Comparison of ENCODE assay signal across 11 cellular contexts in genomic region chr17:68539536-68540469, GRCh38. TPM values are rescaled to one million over a fixed set of nuclear protein-coding genes. Genes with fewer than 3 reads are reported as not detected.
DNase-seq lines count a peak whose midpoint lies in the region; TF ChIP-seq lines count a peak whose summit lies in the region.
"Had no signal": no experiment of that assay in that cellular context is flagged by ENCODE, and none has a peak within 500 bp of the region (broad histone marks: within the 10 kb centered on the region; RNA-seq: fewer than 3 reads in every experiment).

No MANE protein-coding gene starts in this region.

- POLR2A ChIA-PET in CD4-positive, alpha-beta memory T cell (lab: Charles Lee; ENCODE audit: partially characterized antibody), result no interaction called here

- peaks cover 4% of the 10 kb centered on the region for H3K79me1 ChIP-seq in H9 (ENCODE audit: insufficient read depth, low read depth, low read length, poor library complexity, severe bottlenecking)
- H3K79me1 ChIP-seq in mesendoderm (ENCODE audit: low read length), result peaks cover 2% of the 10 kb centered on the region

- H3K36me3 Mint-ChIP-seq in H9 (ENCODE audit: insufficient read depth in 1 of 3, low read depth in 3 of 3), result peaks cover 10 to 81% (median 69%) of the 10 kb centered on the region in 3 experiments
- H3K36me3 Mint-ChIP-seq in CD4-positive, alpha-beta memory T cell, result peaks cover 33 to 50% of the 10 kb centered on the region in 2 donors

- no peaks in the 10 kb centered on the region; the same call in 1 of the 2 replicates for H3K27me3 Mint-ChIP-seq in H9 (ENCODE audit: low read depth)
- no peaks in the 10 kb centered on the region for H3K27me3 Mint-ChIP-seq in CD4-positive, alpha-beta memory T cell
- H3K27me3 Mint-ChIP-seq: activated naive CD8-positive, alpha-beta T cell treated with anti-CD3 and anti-CD28 coated beads, Interleukin-2, amount 10 ng/mL, durations not matched to agents 7 days and 5 days; natural killer cell treated with Interleukin-12 subunit alpha and Interleukin-12 subunit beta and Interleukin-15 and Interleukin-18, amount 100 ng/mL, for 72 hours had no signal

- H2BK15ac ChIP-seq in H9 (ENCODE audit: low read depth, low read length), result no peak overlapping the region
- no peak overlapping the region for H2BK15ac ChIP-seq in mesendoderm (replicated peaks; ENCODE audit: low read depth)

- H3K4me3 ChIP-seq in cardiac fibroblast (replicated peaks in 1 of 2; ENCODE audit: low read depth in 2 of 2, low read length in 2 of 2) (no peak overlapping the region), mesendoderm (ENCODE audit: low read length) (no peak overlapping the region)
- no peak overlapping the region for H3K4me3 ChIP-seq in CD4-positive, alpha-beta memory T cell (ENCODE audit: low read length in 2 of 2)

- H2BK12ac ChIP-seq in H9 (ENCODE audit: insufficient read length, low read depth, low read length), result no peak overlapping the region

- peak; percentile 50 for TF ChIP-seq CTCF in H9 (conservative IDR thresholded peaks at IDR 0.05)
- TF ChIP-seq CTCF in cardiac fibroblast (IDR thresholded peaks at IDR 0.05; ENCODE audit: low read depth, low read length), result peak; percentile 17

- H3K4me2 ChIP-seq in H9 (ENCODE audit: insufficient read depth, insufficient read length, low read length) (no peak overlapping the region), mesendoderm (ENCODE audit: low read length) (no peak overlapping the region)

- no peaks in the 10 kb centered on the region for H3K23me2 ChIP-seq in H9 (ENCODE audit: insufficient read length, low read depth, low read length, poor library complexity, severe bottlenecking)

- H3K4ac ChIP-seq in H9 (ENCODE audit: low read depth, low read length) (no peak overlapping the region), mesendoderm (ENCODE audit: low read depth, low read length) (no peak overlapping the region)

- H2AK5ac ChIP-seq in H9 (ENCODE audit: insufficient read length, low read length), result no peak overlapping the region
- H2AK5ac ChIP-seq in mesendoderm (ENCODE audit: low read length), result no peak overlapping the region

- H3K79me2 ChIP-seq in H9 (ENCODE audit: insufficient read depth, low read length) (no peaks in the 10 kb centered on the region), mesendoderm (ENCODE audit: control insufficient read depth, insufficient read depth, low read length) (no peaks in the 10 kb centered on the region)

- H3K23ac ChIP-seq in H9 (ENCODE audit: insufficient read length, low read depth, low read length) (no peak overlapping the region), mesendoderm (ENCODE audit: low read length) (no peak overlapping the region)

- H3K18ac ChIP-seq in H9 (ENCODE audit: insufficient read length, low read depth, low read length) (no peak overlapping the region), mesendoderm (ENCODE audit: low read length) (no peak overlapping the region)

- CTCF ChIA-PET in CD4-positive, alpha-beta memory T cell (lab: Charles Lee; ENCODE audit: partially characterized antibody), result no interaction called here

- H3K27me3 ChIP-seq in H9 (ENCODE audit: insufficient read depth, low read length), result no peaks in the 10 kb centered on the region
- no peaks in the 10 kb centered on the region for H3K27me3 ChIP-seq in mesendoderm (ENCODE audit: insufficient read depth, low read length, poor library complexity)
- no peaks in the 10 kb centered on the region for H3K27me3 ChIP-seq in CD4-positive, alpha-beta memory T cell (ENCODE audit: insufficient read depth, low read length)

- no peak overlapping the region for H2BK120ac ChIP-seq in H9 (ENCODE audit: low read depth, low read length, poor library complexity, severe bottlenecking)
- H2BK120ac ChIP-seq in mesendoderm (ENCODE audit: low read depth, low read length), result no peak overlapping the region

- H3K9ac ChIP-seq in H9 (ENCODE audit: extremely low read depth, insufficient read length, low read length) (no peak overlapping the region), mesendoderm (ENCODE audit: low read length) (no peak overlapping the region)

- no peak overlapping the region for H2BK20ac ChIP-seq in H9 (ENCODE audit: low read depth, low read length, poor library complexity, severe bottlenecking)

- no peak overlapping the region for H3K56ac ChIP-seq in H9 (ENCODE audit: insufficient read length, low read depth, low read length)
- H3K56ac ChIP-seq in mesendoderm (ENCODE audit: low read length), result no peak overlapping the region

- no CpG with 5 or more reads among the region's 20 CpGs for WGBS in H9 (ENCODE audit: extremely low coverage, insufficient read length, low lambda C conversion rate)
- WGBS in mesendoderm (ENCODE audit: extremely low coverage, insufficient coverage, low lambda C conversion rate), result no CpG with 5 or more reads among the region's 20 CpGs

- H4K20me1 ChIP-seq in H9 (ENCODE audit: control insufficient read depth, insufficient read depth, insufficient read length), result no peaks in the 10 kb centered on the region

- H4K8ac ChIP-seq in H9 (replicated peaks; ENCODE audit: insufficient read length, low read depth, low read length) (no peak overlapping the region), mesendoderm (ENCODE audit: low read depth, low read length) (no peak overlapping the region)

- peaks cover 16% of the 10 kb centered on the region for H3K36me3 ChIP-seq in mesendoderm (ENCODE audit: control insufficient read depth, insufficient read depth, low read length)
- H3K36me3 ChIP-seq in CD4-positive, alpha-beta memory T cell (ENCODE audit: insufficient read depth, low read length), result peaks cover 17% of the 10 kb centered on the region

- H3K14ac ChIP-seq in H9 (ENCODE audit: insufficient read depth, low read length), result no peak overlapping the region

- intact Hi-C loops in CD4-positive, alpha-beta memory T cell (cut with micrococcal nuclease), result loop anchor here (10.0 kb wide), 1 partner anchor 705 kb away; no protein-coding TSS in a partner anchor

- H3K9me3 ChIP-seq in H9 (ENCODE audit: control insufficient read depth, low read depth, low read length), result no peaks in the 10 kb centered on the region
- no peaks in the 10 kb centered on the region for H3K9me3 ChIP-seq in CD4-positive, alpha-beta memory T cell (ENCODE audit: control insufficient read depth in 1 of 2, low read length in 2 of 2)

- no peaks in the 10 kb centered on the region for H3K9me3 Mint-ChIP-seq in H9
- H3K9me3 Mint-ChIP-seq in CD4-positive, alpha-beta memory T cell, result no peaks in the 10 kb centered on the region
- H3K9me3 Mint-ChIP-seq: activated naive CD8-positive, alpha-beta T cell treated with anti-CD3 and anti-CD28 coated beads, Interleukin-2, amount 10 ng/mL, durations not matched to agents 7 days and 5 days; natural killer cell treated with Interleukin-12 subunit alpha and Interleukin-12 subunit beta and Interleukin-15 and Interleukin-18, amount 100 ng/mL, for 72 hours had no signal

- no peaks in the 10 kb centered on the region for H3K4me1 Mint-ChIP-seq in H9
- no peaks in the 10 kb centered on the region for H3K4me1 Mint-ChIP-seq in CD4-positive, alpha-beta memory T cell

- H4K5ac ChIP-seq in H9 (ENCODE audit: insufficient read length, low read depth, low read length) (no peak overlapping the region), mesendoderm (ENCODE audit: low read length) (no peak overlapping the region)

- no peak overlapping the region for H2AFZ ChIP-seq in H9 (ENCODE audit: low read length)

- H3K4me3 Mint-ChIP-seq in H9, result no peak overlapping the region
- no peak overlapping the region for H3K4me3 Mint-ChIP-seq in CD4-positive, alpha-beta memory T cell
- H3K4me3 Mint-ChIP-seq: activated naive CD8-positive, alpha-beta T cell treated with anti-CD3 and anti-CD28 coated beads, Interleukin-2, amount 10 ng/mL, durations not matched to agents 7 days and 5 days; natural killer cell treated with Interleukin-12 subunit alpha and Interleukin-12 subunit beta and Interleukin-15 and Interleukin-18, amount 100 ng/mL, for 72 hours had no signal

- H3K4me1 ChIP-seq in H9 (ENCODE audit: insufficient read depth, low read length), result no peaks in the 10 kb centered on the region
- H3K4me1 ChIP-seq in mesendoderm (ENCODE audit: control insufficient read depth, low read depth, low read length), result no peaks in the 10 kb centered on the region
- no peaks in the 10 kb centered on the region for H3K4me1 ChIP-seq in CD4-positive, alpha-beta memory T cell (ENCODE audit: insufficient read depth, low read length)

- H2BK5ac ChIP-seq in H9 (ENCODE audit: insufficient read length, low read length) (no peak overlapping the region), mesendoderm (ENCODE audit: low read length) (no peak overlapping the region)

- H3K27ac Mint-ChIP-seq in H9, result peak overlapping the region in 2 of 3 experiments; percentile 36 to 89; a peak in 4 of 7 replicates
- H3K27ac Mint-ChIP-seq in CD4-positive, alpha-beta memory T cell, result peak overlapping the region in 1 of 7 donors; percentile 14
- H3K27ac Mint-ChIP-seq: activated naive CD8-positive, alpha-beta T cell treated with anti-CD3 and anti-CD28 coated beads, Interleukin-2, amount 10 ng/mL, durations not matched to agents 7 days and 5 days had no signal

- no peak overlapping the region for H4K91ac ChIP-seq in H9 (ENCODE audit: insufficient read length, low read depth, low read length)

- peak; percentile 7 for DNase-seq in CD1c-positive myeloid dendritic cell (ENCODE audit: extremely low spot score)
- peak; percentile 58 for DNase-seq in H9
- DNase-seq in cardiac fibroblast (ENCODE audit: low read depth in 2 of 2), result peak; percentile 36 to 62
- DNase-seq in mesendoderm, result peak; percentile 61
- no peak for DNase-seq in T-helper 9 cell
- DNase-seq in ecto neural progenitor cell (ENCODE audit: low spot score), result no peak
- DNase-seq in CD4-positive, alpha-beta memory T cell, result no peak
- DNase-seq in foreskin melanocyte, result no peak
- DNase-seq: activated naive CD8-positive, alpha-beta T cell treated with anti-CD3 and anti-CD28 coated beads, Interleukin-2, amount 10 ng/mL, durations not matched to agents 7 days and 5 days; NCI-H1105 had no signal

- H3T11ph ChIP-seq in H9 (ENCODE audit: low read length), result no peak overlapping the region

- H3K27ac ChIP-seq in H9 (ENCODE audit: insufficient read length, low read depth, low read length), result no peak overlapping the region
- no peak overlapping the region for H3K27ac ChIP-seq in mesendoderm (ENCODE audit: low read depth, low read length)
- no peak overlapping the region for H3K27ac ChIP-seq in CD4-positive, alpha-beta memory T cell (ENCODE audit: low read depth, low read length)

RNA-seq across cellular contexts. Expression of gene PRKAR1A, which starts 27.6 kb away (rescaled TPM):
- total RNA-seq in H9 (2021), result 163 and 171 TPM in 2 replicates
- polyA plus RNA-seq in mesendoderm (2013, experiment 1 of 2), result 91.6 TPM
- 93.2 TPM for polyA plus RNA-seq in mesendoderm (2013, experiment 2 of 2)
- total RNA-seq in CD4-positive, alpha-beta memory T cell, result 100 to 1,000 TPM; 182 to 183 TPM
- 100 to 1,000 TPM; 193 to 220 TPM for polyA plus RNA-seq in CD4-positive, alpha-beta memory T cell

Comparison
In these comparisons a context has a peak if more than half of its experiments do, and no peak if none do; other contexts are left out.
1. DNase-seq: peak in CD1c-positive myeloid dendritic cell (single experiment), H9 (single experiment), cardiac fibroblast (2 of 2) and mesendoderm (single experiment); none in T-helper 9 cell (single experiment), ecto neural progenitor cell (single experiment), CD4-positive, alpha-beta memory T cell (0 of 5) and foreskin melanocyte (single experiment).